8 cellular contexts compared by ENCODE assay signal in the genomic region with DNA sequence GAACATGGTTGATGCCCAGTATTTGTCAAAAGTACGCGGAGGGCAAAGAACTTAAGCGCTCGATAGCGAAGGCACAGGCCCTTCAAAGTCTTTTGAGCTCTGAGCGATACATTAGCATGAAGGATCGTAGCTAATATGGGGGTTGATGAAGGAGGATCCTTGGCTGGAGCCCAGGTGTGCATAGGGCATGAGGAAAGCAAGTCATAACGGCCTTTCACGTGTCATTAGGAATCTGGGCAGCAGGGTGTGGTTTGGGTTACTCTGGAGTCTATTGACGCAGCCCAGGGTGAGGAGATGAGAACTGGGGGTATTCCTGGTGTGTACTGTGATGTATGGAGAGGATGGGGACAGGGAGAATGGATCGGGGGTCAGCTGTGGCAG. TPM values are rescaled to one million over a fixed set of nuclear protein-coding genes. Genes with fewer than 3 reads are reported as not detected.
DNase-seq lines count a peak whose midpoint lies in the region; ATAC-seq lines count a peak whose summit lies in the region.

No MANE protein-coding gene starts in this region.

- intact Hi-C loops in activated naive CD4-positive, alpha-beta T cell treated with anti-CD3 and anti-CD28 coated beads for 36 hours (cut with micrococcal nuclease) = loop anchor here (1.0 to 2.0 kb wide), 7 partner anchors 34 to 415 kb away; partner anchors contain the start of genes CDC25A, IP6K2, PFKFB4 and ZNF589
- intact Hi-C loops in Right ventricle myocardium superior (cut with DNase I) = no loop called here

- peak overlapping the region; percentile 82 for H3K9ac ChIP-seq in trophoblast cell (ENCODE audit: low read length)

- peak; percentile 3 to 13 for ATAC-seq in activated T-cell treated with anti-CD3 and anti-CD28 coated beads, Interleukin-2, amount 50 U/mL, for 72 hours (replicated peaks in 1 of 2)
- peak; percentile 16 for ATAC-seq in Right ventricle myocardium superior (ENCODE audit: poor library complexity)
- no peak for ATAC-seq in HG03108 (IDR thresholded peaks at IDR 0.05; ENCODE audit: unreplicated experiment)
- ATAC-seq in GM18520 (IDR thresholded peaks at IDR 0.05; ENCODE audit: unreplicated experiment) = no peak

- peak overlapping the region; percentile 99 for H3K27ac ChIP-seq in trophoblast cell (ENCODE audit: low read depth, low read length)

- H3K36me3 ChIP-seq in trophoblast cell (ENCODE audit: control insufficient read depth in 1 of 2, insufficient read depth in 2 of 2, low read length in 2 of 2) = peaks cover 5 to 12% of the 10 kb centered on the region in 2 experiments

- peak overlapping the region; percentile 96 for H3K27ac Mint-ChIP-seq in activated naive CD4-positive, alpha-beta T cell treated with anti-CD3 and anti-CD28 coated beads for 36 hours
- H3K27ac Mint-ChIP-seq in IgD-negative memory B cell = peak overlapping the region; percentile 76 to 98 (median 85)
- H3K27ac Mint-ChIP-seq in activated T-cell treated with anti-CD3 and anti-CD28 coated beads, Interleukin-2, amount 50 U/mL, for 72 hours = peak overlapping the region; percentile 56

- peak overlapping the region; percentile 77 for H2BK120ac ChIP-seq in trophoblast cell (ENCODE audit: insufficient read depth, low read length, poor library complexity)

- H3K18ac ChIP-seq in trophoblast cell (ENCODE audit: low read length) = peak overlapping the region; percentile 100

- H3K27me3 ChIP-seq in trophoblast cell (ENCODE audit: insufficient read depth, low read length) = no peaks in the 10 kb centered on the region

- H3K4me1 Mint-ChIP-seq in activated naive CD4-positive, alpha-beta T cell treated with anti-CD3 and anti-CD28 coated beads for 36 hours (ENCODE audit: low read depth) = peaks cover 28% of the 10 kb centered on the region
- peaks cover 27 to 43% (median 30%) of the 10 kb centered on the region in 3 donors for H3K4me1 Mint-ChIP-seq in IgD-negative memory B cell
- peaks cover 34% of the 10 kb centered on the region for H3K4me1 Mint-ChIP-seq in activated T-cell treated with anti-CD3 and anti-CD28 coated beads, Interleukin-2, amount 50 U/mL, for 72 hours (ENCODE audit: low read depth)

- peaks cover 16% of the 10 kb centered on the region for H3K36me3 Mint-ChIP-seq in activated naive CD4-positive, alpha-beta T cell treated with anti-CD3 and anti-CD28 coated beads for 36 hours (ENCODE audit: low read depth)
- no peaks in the 10 kb centered on the region for H3K36me3 Mint-ChIP-seq in IgD-negative memory B cell
- peaks cover 1 to 10% of the 10 kb centered on the region in 2 donors for H3K36me3 Mint-ChIP-seq in activated T-cell treated with anti-CD3 and anti-CD28 coated beads, Interleukin-2, amount 50 U/mL, for 72 hours (ENCODE audit: insufficient read depth in 2 of 2)

- H2BK5ac ChIP-seq in trophoblast cell (ENCODE audit: low read depth, low read length, poor library complexity) = peak overlapping the region; percentile 100

- H2BK12ac ChIP-seq in trophoblast cell (ENCODE audit: low read length) = no peak overlapping the region

- whole genome bisulfite sequencing in trophoblast cell (ENCODE audit: extremely low coverage, insufficient coverage, insufficient read length) = no CpG with 5 or more reads among the region's 11 CpGs

- H3K14ac ChIP-seq in trophoblast cell (ENCODE audit: low read length) = peak overlapping the region; percentile 98

- no peak overlapping the region for H3K23ac ChIP-seq in trophoblast cell (ENCODE audit: low read length)

- peaks cover 4% of the 10 kb centered on the region for H3K9me3 ChIP-seq in trophoblast cell (ENCODE audit: insufficient read depth, low read depth, low read length)

- peak overlapping the region; percentile 100 for H4K8ac ChIP-seq in trophoblast cell (ENCODE audit: low read depth, low read length)

- H3K4me3 Mint-ChIP-seq in activated naive CD4-positive, alpha-beta T cell treated with anti-CD3 and anti-CD28 coated beads for 36 hours = peak overlapping the region; percentile 94
- H3K4me3 Mint-ChIP-seq in IgD-negative memory B cell = peak overlapping the region; percentile 84 to 97 (median 96)
- peak overlapping the region; percentile 88 to 97 for H3K4me3 Mint-ChIP-seq in activated T-cell treated with anti-CD3 and anti-CD28 coated beads, Interleukin-2, amount 50 U/mL, for 72 hours

- CTCF ChIA-PET in activated naive CD4-positive, alpha-beta T cell treated with anti-CD3 and anti-CD28 coated beads for 36 hours (lab: Charles Lee) = no interaction called here

- peaks cover 4% of the 10 kb centered on the region for H3K9me3 Mint-ChIP-seq in activated naive CD4-positive, alpha-beta T cell treated with anti-CD3 and anti-CD28 coated beads for 36 hours
- H3K9me3 Mint-ChIP-seq in IgD-negative memory B cell = no peaks in the 10 kb centered on the region
- H3K9me3 Mint-ChIP-seq in activated T-cell treated with anti-CD3 and anti-CD28 coated beads, Interleukin-2, amount 50 U/mL, for 72 hours = no peaks in the 10 kb centered on the region

- no peaks in the 10 kb centered on the region for H3K27me3 Mint-ChIP-seq in activated naive CD4-positive, alpha-beta T cell treated with anti-CD3 and anti-CD28 coated beads for 36 hours (ENCODE audit: low read depth)
- no peaks in the 10 kb centered on the region for H3K27me3 Mint-ChIP-seq in IgD-negative memory B cell
- peaks cover 2% of the 10 kb centered on the region for H3K27me3 Mint-ChIP-seq in activated T-cell treated with anti-CD3 and anti-CD28 coated beads, Interleukin-2, amount 50 U/mL, for 72 hours (ENCODE audit: low read depth)

- H4K12ac ChIP-seq in trophoblast cell (ENCODE audit: low read depth, low read length) = peak overlapping the region; percentile 100

- H2AK5ac ChIP-seq in trophoblast cell (ENCODE audit: low read length) = peak overlapping the region; percentile 60

- peak overlapping the region; percentile 96 for H3K4ac ChIP-seq in trophoblast cell (ENCODE audit: low read depth, low read length)

- peak overlapping the region; percentile 94 for H2AFZ ChIP-seq in trophoblast cell (ENCODE audit: insufficient read depth, low read length, poor library complexity)

- peak overlapping the region; percentile 96 for H4K91ac ChIP-seq in trophoblast cell (ENCODE audit: low read depth, low read length)

- peaks cover 11% of the 10 kb centered on the region for H3K79me2 ChIP-seq in trophoblast cell (ENCODE audit: control insufficient read depth, insufficient read depth, low read length, poor library complexity)

- DNase-seq in activated naive CD4-positive, alpha-beta T cell treated with anti-CD3 and anti-CD28 coated beads for 36 hours = peak; percentile 52
- DNase-seq in activated naive CD4-positive, alpha-beta T cell treated with Interleukin-2 at 50 U/mL for 16 hours = no peak
- no peak for DNase-seq in activated T-cell treated with anti-CD3 and anti-CD28 coated beads, Interleukin-2, amount 50 U/mL, for 72 hours
- no peak for DNase-seq in Right ventricle myocardium superior
- DNase-seq in trophoblast cell = peak; percentile 15 to 39

- H3K4me3 ChIP-seq in trophoblast cell (ENCODE audit: low read depth, low read length) = peak overlapping the region; percentile 95

- H3K4me2 ChIP-seq in trophoblast cell (ENCODE audit: low read length) = peak overlapping the region; percentile 88

- peaks cover 12% of the 10 kb centered on the region for H3K79me1 ChIP-seq in trophoblast cell (ENCODE audit: low read length)

- peaks cover 9% of the 10 kb centered on the region in 2 experiments for H3K4me1 ChIP-seq in trophoblast cell (ENCODE audit: control insufficient read depth in 1 of 2, insufficient read depth in 2 of 2, low read length in 2 of 2)

RNA-seq across cellular contexts. Expression of gene NME6, which starts 0.6 kb away (rescaled TPM):
- total RNA-seq in activated naive CD4-positive, alpha-beta T cell treated with anti-CD3 and anti-CD28 coated beads for 36 hours = 10 to 100 TPM; 17.7 to 24.4 TPM
- polyA plus RNA-seq in IgD-negative memory B cell = 81.1 TPM
- 10 to 100 TPM; 38.3 to 41.9 TPM for total RNA-seq in activated T-cell treated with anti-CD3 and anti-CD28 coated beads, Interleukin-2, amount 50 U/mL, for 72 hours
- 20.5 TPM for total RNA-seq in Right ventricle myocardium superior
- polyA plus RNA-seq in trophoblast cell (2013) = 13.8 and 14.4 TPM in 2 replicates

RNA-seq across cellular contexts. Expression of gene SPINK8, which starts 31.7 kb away (rescaled TPM):
- total RNA-seq in activated naive CD4-positive, alpha-beta T cell treated with anti-CD3 and anti-CD28 coated beads for 36 hours = not detected
- polyA plus RNA-seq in IgD-negative memory B cell = not detected
- total RNA-seq in activated T-cell treated with anti-CD3 and anti-CD28 coated beads, Interleukin-2, amount 50 U/mL, for 72 hours = not detected
- not detected for total RNA-seq in Right ventricle myocardium superior
- polyA plus RNA-seq in trophoblast cell (2013) = 0.31 TPM in 1 of 2 replicates, not detected in the other

Comparison
In these comparisons a context has a peak if more than half of its experiments do, and no peak if none do; other contexts are left out.
1. DNase-seq: peak in activated naive CD4-positive, alpha-beta T cell treated with anti-CD3 and anti-CD28 coated beads for 36 hours (single experiment) and trophoblast cell (2 of 2); none in activated naive CD4-positive, alpha-beta T cell treated with Interleukin-2 at 50 U/mL for 16 hours (single experiment), activated T-cell treated with anti-CD3 and anti-CD28 coated beads, Interleukin-2, amount 50 U/mL, for 72 hours (0 of 2) and Right ventricle myocardium superior (single experiment).
2. ATAC-seq: peak in activated T-cell treated with anti-CD3 and anti-CD28 coated beads, Interleukin-2, amount 50 U/mL, for 72 hours (2 of 2) and Right ventricle myocardium superior (single experiment); none in HG03108 (single experiment) and GM18520 (single experiment).
3. Peak in every context shown above with its lines, with median percentiles within 50 percentile points of each other: H3K27ac Mint-ChIP-seq and H3K4me3 Mint-ChIP-seq.